ENCODE assay signal across 1 cellular context in the genomic region with DNA sequence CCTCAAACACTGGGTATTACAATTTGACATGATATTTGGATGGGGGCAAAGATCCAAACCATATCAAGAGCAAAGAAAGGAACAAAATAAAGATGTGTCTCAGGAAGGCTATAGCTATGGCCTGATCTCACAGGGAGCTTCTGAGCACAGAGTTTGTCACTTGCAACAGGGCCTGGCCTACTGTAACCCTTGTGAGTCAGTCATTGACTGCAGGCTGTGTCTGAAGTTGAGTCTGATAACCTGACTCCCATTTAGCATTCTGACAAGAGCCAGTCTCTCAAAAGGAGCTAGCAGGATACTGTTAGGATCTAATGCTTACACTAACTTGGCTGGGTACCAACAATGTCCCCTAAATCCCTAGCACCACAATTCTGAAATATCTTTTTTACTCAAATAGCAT.
TF ChIP-seq lines count a peak whose summit lies in the region.

No MANE protein-coding gene starts in this region.

TF ChIP-seq in H1, 55 proteins besides CTCF, POLR2A, EP300 and RAD21 (continued from another document):
- TF ChIP-seq, protein P1, sequence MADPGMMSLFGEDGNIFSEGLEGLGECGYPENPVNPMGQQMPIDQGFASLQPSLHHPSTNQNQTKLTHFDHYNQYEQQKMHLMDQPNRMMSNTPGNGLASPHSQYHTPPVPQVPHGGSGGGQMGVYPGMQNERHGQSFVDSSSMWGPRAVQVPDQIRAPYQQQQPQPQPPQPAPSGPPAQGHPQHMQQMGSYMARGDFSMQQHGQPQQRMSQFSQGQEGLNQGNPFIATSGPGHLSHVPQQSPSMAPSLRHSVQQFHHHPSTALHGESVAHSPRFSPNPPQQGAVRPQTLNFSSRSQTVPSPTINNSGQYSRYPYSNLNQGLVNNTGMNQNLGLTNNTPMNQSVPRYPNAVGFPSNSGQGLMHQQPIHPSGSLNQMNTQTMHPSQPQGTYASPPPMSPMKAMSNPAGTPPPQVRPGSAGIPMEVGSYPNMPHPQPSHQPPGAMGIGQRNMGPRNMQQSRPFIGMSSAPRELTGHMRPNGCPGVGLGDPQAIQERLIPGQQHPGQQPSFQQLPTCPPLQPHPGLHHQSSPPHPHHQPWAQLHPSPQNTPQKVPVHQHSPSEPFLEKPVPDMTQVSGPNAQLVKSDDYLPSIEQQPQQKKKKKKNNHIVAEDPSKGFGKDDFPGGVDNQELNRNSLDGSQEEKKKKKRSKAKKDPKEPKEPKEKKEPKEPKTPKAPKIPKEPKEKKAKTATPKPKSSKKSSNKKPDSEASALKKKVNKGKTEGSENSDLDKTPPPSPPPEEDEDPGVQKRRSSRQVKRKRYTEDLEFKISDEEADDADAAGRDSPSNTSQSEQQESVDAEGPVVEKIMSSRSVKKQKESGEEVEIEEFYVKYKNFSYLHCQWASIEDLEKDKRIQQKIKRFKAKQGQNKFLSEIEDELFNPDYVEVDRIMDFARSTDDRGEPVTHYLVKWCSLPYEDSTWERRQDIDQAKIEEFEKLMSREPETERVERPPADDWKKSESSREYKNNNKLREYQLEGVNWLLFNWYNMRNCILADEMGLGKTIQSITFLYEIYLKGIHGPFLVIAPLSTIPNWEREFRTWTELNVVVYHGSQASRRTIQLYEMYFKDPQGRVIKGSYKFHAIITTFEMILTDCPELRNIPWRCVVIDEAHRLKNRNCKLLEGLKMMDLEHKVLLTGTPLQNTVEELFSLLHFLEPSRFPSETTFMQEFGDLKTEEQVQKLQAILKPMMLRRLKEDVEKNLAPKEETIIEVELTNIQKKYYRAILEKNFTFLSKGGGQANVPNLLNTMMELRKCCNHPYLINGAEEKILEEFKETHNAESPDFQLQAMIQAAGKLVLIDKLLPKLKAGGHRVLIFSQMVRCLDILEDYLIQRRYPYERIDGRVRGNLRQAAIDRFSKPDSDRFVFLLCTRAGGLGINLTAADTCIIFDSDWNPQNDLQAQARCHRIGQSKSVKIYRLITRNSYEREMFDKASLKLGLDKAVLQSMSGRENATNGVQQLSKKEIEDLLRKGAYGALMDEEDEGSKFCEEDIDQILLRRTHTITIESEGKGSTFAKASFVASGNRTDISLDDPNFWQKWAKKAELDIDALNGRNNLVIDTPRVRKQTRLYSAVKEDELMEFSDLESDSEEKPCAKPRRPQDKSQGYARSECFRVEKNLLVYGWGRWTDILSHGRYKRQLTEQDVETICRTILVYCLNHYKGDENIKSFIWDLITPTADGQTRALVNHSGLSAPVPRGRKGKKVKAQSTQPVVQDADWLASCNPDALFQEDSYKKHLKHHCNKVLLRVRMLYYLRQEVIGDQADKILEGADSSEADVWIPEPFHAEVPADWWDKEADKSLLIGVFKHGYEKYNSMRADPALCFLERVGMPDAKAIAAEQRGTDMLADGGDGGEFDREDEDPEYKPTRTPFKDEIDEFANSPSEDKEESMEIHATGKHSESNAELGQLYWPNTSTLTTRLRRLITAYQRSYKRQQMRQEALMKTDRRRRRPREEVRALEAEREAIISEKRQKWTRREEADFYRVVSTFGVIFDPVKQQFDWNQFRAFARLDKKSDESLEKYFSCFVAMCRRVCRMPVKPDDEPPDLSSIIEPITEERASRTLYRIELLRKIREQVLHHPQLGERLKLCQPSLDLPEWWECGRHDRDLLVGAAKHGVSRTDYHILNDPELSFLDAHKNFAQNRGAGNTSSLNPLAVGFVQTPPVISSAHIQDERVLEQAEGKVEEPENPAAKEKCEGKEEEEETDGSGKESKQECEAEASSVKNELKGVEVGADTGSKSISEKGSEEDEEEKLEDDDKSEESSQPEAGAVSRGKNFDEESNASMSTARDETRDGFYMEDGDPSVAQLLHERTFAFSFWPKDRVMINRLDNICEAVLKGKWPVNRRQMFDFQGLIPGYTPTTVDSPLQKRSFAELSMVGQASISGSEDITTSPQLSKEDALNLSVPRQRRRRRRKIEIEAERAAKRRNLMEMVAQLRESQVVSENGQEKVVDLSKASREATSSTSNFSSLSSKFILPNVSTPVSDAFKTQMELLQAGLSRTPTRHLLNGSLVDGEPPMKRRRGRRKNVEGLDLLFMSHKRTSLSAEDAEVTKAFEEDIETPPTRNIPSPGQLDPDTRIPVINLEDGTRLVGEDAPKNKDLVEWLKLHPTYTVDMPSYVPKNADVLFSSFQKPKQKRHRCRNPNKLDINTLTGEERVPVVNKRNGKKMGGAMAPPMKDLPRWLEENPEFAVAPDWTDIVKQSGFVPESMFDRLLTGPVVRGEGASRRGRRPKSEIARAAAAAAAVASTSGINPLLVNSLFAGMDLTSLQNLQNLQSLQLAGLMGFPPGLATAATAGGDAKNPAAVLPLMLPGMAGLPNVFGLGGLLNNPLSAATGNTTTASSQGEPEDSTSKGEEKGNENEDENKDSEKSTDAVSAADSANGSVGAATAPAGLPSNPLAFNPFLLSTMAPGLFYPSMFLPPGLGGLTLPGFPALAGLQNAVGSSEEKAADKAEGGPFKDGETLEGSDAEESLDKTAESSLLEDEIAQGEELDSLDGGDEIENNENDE (IDR thresholded peaks at IDR 0.05; ENCODE audit: insufficient replicate concordance, low read length): no peak
- no peak for TF ChIP-seq SRF (IDR thresholded peaks at IDR 0.05; ENCODE audit: low read depth, low read length)
